Comparison of ENCODE assay signal across 21 cellular contexts in genomic region chr11:13280323-13280722, GRCh38. TPM values are rescaled to one million over a fixed set of nuclear protein-coding genes. Genes with fewer than 3 reads are reported as not detected.
DNase-seq lines count a peak whose midpoint lies in the region; ATAC-seq and TF ChIP-seq lines count a peak whose summit lies in the region.
"Had no signal": no experiment of that assay in that cellular context is flagged by ENCODE, and none has a peak within 500 bp of the region (broad histone marks: within the 10 kb centered on the region; RNA-seq: fewer than 3 reads in every experiment).

No MANE protein-coding gene starts in this region.

- CTCF ChIA-PET in CD4-positive, alpha-beta memory T cell (lab: Charles Lee; ENCODE audit: partially characterized antibody): interaction anchor here (0.6 to 3.9 kb wide), 2 partner anchors 55 to 186 kb away, joined by 4 to 25 read pairs; no protein-coding TSS in a partner anchor

- TF ChIP-seq CTCF in heart right ventricle (IDR thresholded peaks at IDR 0.05): no peak

- H3K27me3 ChIP-seq in CD4-positive, alpha-beta memory T cell (ENCODE audit: insufficient read depth, low read length): no peaks in the 10 kb centered on the region
- peaks cover 0 to 3% (median 0%) of the 10 kb centered on the region in 7 donors for H3K27me3 ChIP-seq in heart right ventricle

- no peaks in the 10 kb centered on the region for H3K9me3 ChIP-seq in CD4-positive, alpha-beta memory T cell (ENCODE audit: control insufficient read depth in 1 of 2, low read length in 2 of 2)
- no peaks in the 10 kb centered on the region for H3K9me3 ChIP-seq in heart right ventricle
- H3K9me3 ChIP-seq: SJSA1, thoracic aorta had no signal

- DNase-seq in NCI-H2227 treated with DMSO at 0.1 percent for 48 hours (lab: John Stamatoyannopoulos, UW): peak; percentile 18
- DNase-seq in NCI-H2227 (lab: John Stamatoyannopoulos, UW; ENCODE audit: unreplicated experiment): no peak
- DNase-seq in CD4-positive, alpha-beta memory T cell: no peak
- no peak for DNase-seq in activated naive CD8-positive, alpha-beta T cell treated with anti-CD3 and anti-CD28 coated beads for 36 hours
- DNase-seq in naive B cell: no peak
- DNase-seq in stimulated activated naive CD4-positive, alpha-beta T cell (lab: John Stamatoyannopoulos, UW): no peak
- no peak for DNase-seq in heart right ventricle
- DNase-seq: aorta; DMS53; endodermal cell; Kasumi-1; NCI-H1417; PC-9; stimulated activated CD8-positive, alpha-beta memory T cell treated with anti-CD3 and anti-CD28 coated beads, Interleukin-4, amount 100 ng/mL, for 48 hours had no signal

- no peak overlapping the region for H3K4me3 ChIP-seq in CD4-positive, alpha-beta memory T cell (ENCODE audit: low read length in 2 of 2)
- no peak overlapping the region for H3K4me3 ChIP-seq in heart right ventricle
- H3K4me3 ChIP-seq: lung, PC-9, SJSA1 had no signal

- H3K27me3 Mint-ChIP-seq in CD4-positive, alpha-beta memory T cell: no peaks in the 10 kb centered on the region
- H3K27me3 Mint-ChIP-seq in activated naive CD8-positive, alpha-beta T cell treated with anti-CD3 and anti-CD28 coated beads for 36 hours: peaks cover 7% of the 10 kb centered on the region
- H3K27me3 Mint-ChIP-seq in naive B cell: peaks cover 0 to 13% (median 1%) of the 10 kb centered on the region in 3 donors

- peaks cover 71% of the 10 kb centered on the region for H3K4me1 ChIP-seq in CD4-positive, alpha-beta memory T cell (ENCODE audit: insufficient read depth, low read length)
- H3K4me1 ChIP-seq in heart right ventricle: peaks cover 0 to 44% (median 19%) of the 10 kb centered on the region in 9 donors

- no peaks in the 10 kb centered on the region for H3K9me3 Mint-ChIP-seq in CD4-positive, alpha-beta memory T cell
- H3K9me3 Mint-ChIP-seq in activated naive CD8-positive, alpha-beta T cell treated with anti-CD3 and anti-CD28 coated beads for 36 hours: no peaks in the 10 kb centered on the region
- H3K9me3 Mint-ChIP-seq in naive B cell: peaks cover 0 to 3% (median 0%) of the 10 kb centered on the region in 7 donors
- H3K9me3 Mint-ChIP-seq: endodermal cell had no signal

- H3K4me1 Mint-ChIP-seq in CD4-positive, alpha-beta memory T cell: peaks cover 59 to 83% (median 72%) of the 10 kb centered on the region in 4 donors
- H3K4me1 Mint-ChIP-seq in activated naive CD8-positive, alpha-beta T cell treated with anti-CD3 and anti-CD28 coated beads for 36 hours: peaks cover 74% of the 10 kb centered on the region
- H3K4me1 Mint-ChIP-seq in naive B cell: peaks cover 45 to 64% (median 52%) of the 10 kb centered on the region in 3 donors

- WGBS in heart right ventricle, 2 donors: 85 to 94% methylated on average over 2 of the region's 2 CpGs

- intact Hi-C loops in CD4-positive, alpha-beta memory T cell (cut with micrococcal nuclease): no loop called here
- intact Hi-C loops in heart right ventricle (cut with DNase I): loop anchor here in 1 of 10 donors (5.0 kb wide), 1 partner anchor 52 kb away; no protein-coding TSS in a partner anchor

- POLR2A ChIA-PET in CD4-positive, alpha-beta memory T cell (lab: Charles Lee; ENCODE audit: partially characterized antibody): interaction anchor here (1.3 to 2.8 kb wide), 2 partner anchors 17 to 22 kb away, joined by 3 to 9 read pairs; no protein-coding TSS in a partner anchor

- no peak for ATAC-seq in naive B cell (ENCODE audit: low read depth in 2 of 2)
- no peak for ATAC-seq in heart right ventricle
- no peak for ATAC-seq in GM18861 (IDR thresholded peaks at IDR 0.05; ENCODE audit: unreplicated experiment)

- peaks cover 3 to 21% of the 10 kb centered on the region in 2 donors for H3K36me3 Mint-ChIP-seq in CD4-positive, alpha-beta memory T cell
- H3K36me3 Mint-ChIP-seq in activated naive CD8-positive, alpha-beta T cell treated with anti-CD3 and anti-CD28 coated beads for 36 hours: peaks cover 6% of the 10 kb centered on the region
- no peaks in the 10 kb centered on the region for H3K36me3 Mint-ChIP-seq in naive B cell

- H3K36me3 ChIP-seq in CD4-positive, alpha-beta memory T cell (ENCODE audit: insufficient read depth, low read length): no peaks in the 10 kb centered on the region
- no peaks in the 10 kb centered on the region for H3K36me3 ChIP-seq in heart right ventricle
- H3K36me3 ChIP-seq: thoracic aorta had no signal

- H3K27ac Mint-ChIP-seq in CD4-positive, alpha-beta memory T cell: peak overlapping the region; percentile 77 to 95 (median 87)
- H3K27ac Mint-ChIP-seq in activated naive CD8-positive, alpha-beta T cell treated with anti-CD3 and anti-CD28 coated beads for 36 hours: peak overlapping the region; percentile 35
- H3K27ac Mint-ChIP-seq in naive B cell: no peak overlapping the region
- H3K27ac Mint-ChIP-seq: endodermal cell had no signal

- peak overlapping the region; percentile 88 to 96 (median 92) for H3K4me3 Mint-ChIP-seq in CD4-positive, alpha-beta memory T cell
- H3K4me3 Mint-ChIP-seq in activated naive CD8-positive, alpha-beta T cell treated with anti-CD3 and anti-CD28 coated beads for 36 hours: peak overlapping the region; percentile 12
- peak overlapping the region in 5 of 8 donors; percentile 81 to 98 (median 92) for H3K4me3 Mint-ChIP-seq in naive B cell
- H3K4me3 Mint-ChIP-seq: endodermal cell had no signal

- H3K27ac ChIP-seq in CD4-positive, alpha-beta memory T cell (ENCODE audit: low read depth, low read length): peak overlapping the region; percentile 80
- H3K27ac ChIP-seq in heart right ventricle: no peak overlapping the region
- H3K27ac ChIP-seq: 22Rv1, C4-2B, PC-9, SJSA1, skin epidermis, thoracic aorta had no signal

RNA-seq across cellular contexts. Expression of gene BMAL1, which starts 2.7 kb away (rescaled TPM):
- total RNA-seq in CD4-positive, alpha-beta memory T cell: 100 to 1,000 TPM; 101 to 112 TPM
- 10 to 100 TPM; 18.8 to 38.8 TPM for polyA plus RNA-seq in CD4-positive, alpha-beta memory T cell
- 10 to 100 TPM; 12.2 to 13.6 TPM for total RNA-seq in activated naive CD8-positive, alpha-beta T cell treated with anti-CD3 and anti-CD28 coated beads for 36 hours
- 1 to 10 TPM; 3.7 to 6.5 (median 4.6) TPM for polyA plus RNA-seq in naive B cell (ENCODE audit: low read depth in 6 of 6)
- total RNA-seq in heart right ventricle: 10 to 100 TPM in 5 of 10 donors, 1 to 10 TPM in 5; 2.9 to 19.9 (median 7.9) TPM
- polyA plus RNA-seq in heart right ventricle: 10 to 100 TPM in 1 of 2 donors, 1 to 10 TPM in 1; 9.8 to 14.7 TPM

Comparison
In these comparisons a context has a peak if more than half of its experiments do, and no peak if none do; other contexts are left out.
1. H3K27ac Mint-ChIP-seq: peak in CD4-positive, alpha-beta memory T cell (7 of 7) and activated naive CD8-positive, alpha-beta T cell treated with anti-CD3 and anti-CD28 coated beads for 36 hours (single experiment); none in naive B cell (0 of 6).
2. H3K4me3 Mint-ChIP-seq: peak in every context shown above with its lines; median percentile 92 in CD4-positive, alpha-beta memory T cell; 92 in naive B cell; 12 in activated naive CD8-positive, alpha-beta T cell treated with anti-CD3 and anti-CD28 coated beads for 36 hours.
3. RNA of gene BMAL1, which starts 2.7 kb away (total RNA-seq): 101 to 112 TPM in CD4-positive, alpha-beta memory T cell; 12.2 to 13.6 TPM in activated naive CD8-positive, alpha-beta T cell treated with anti-CD3 and anti-CD28 coated beads for 36 hours and 2.9 to 19.9 TPM in heart right ventricle; every median in the first group is over 4 times any median in the second.